In genomic region chr3:70951937-70952492, GRCh38 we compare ENCODE assay signal across 22 cellular contexts.
"Had no signal": no experiment of that assay in that cellular context is flagged by ENCODE, and none has a peak within 500 bp of the region (broad histone marks: within the 10 kb centered on the region; RNA-seq: fewer than 3 reads in every experiment).

No MANE protein-coding gene starts in this region.

- H3K9me3 ChIP-seq: lower lobe of right lung, right atrium auricular region, upper lobe of left lung had no signal

- H3K36me3 ChIP-seq: lower lobe of right lung, right atrium auricular region, upper lobe of left lung had no signal

- H3K27me3 Mint-ChIP-seq: activated CD4-positive, alpha-beta T cell treated with anti-CD3 and anti-CD28 coated beads, Interleukin-2, amount 10 ng/mL, durations not matched to agents 7 days and 5 days; brain; naive B cell; T-helper 17 cell had no signal

- H3K4me3 ChIP-seq: lower lobe of right lung, right atrium auricular region, upper lobe of left lung had no signal

- H3K36me3 Mint-ChIP-seq: brain had no signal

- ATAC-seq: activated naive CD8-positive, alpha-beta T cell treated with anti-CD3 and anti-CD28 coated beads, Interleukin-2, amount 50 U/mL, for 24 hours; left lobe of liver; lower lobe of right lung; T-helper 17 cell had no signal

- DNase-seq: activated CD4-positive, alpha-beta T cell treated with anti-CD3 and anti-CD28 coated beads, Interleukin-2, amount 10 ng/mL, durations not matched to agents 7 days and 5 days; activated effector memory CD4-positive, alpha-beta T cell treated with Interleukin-2 at 50 U/mL for 16 hours; activated naive CD4-positive, alpha-beta T cell treated with anti-CD3 and anti-CD28 coated beads, Interleukin-2, amount 10 ng/mL, durations not matched to agents 7 days and 5 days; activated naive CD8-positive, alpha-beta T cell treated with anti-CD3 and anti-CD28 coated beads, Interleukin-2, amount 50 U/mL, for 24 hours; activated T-cell treated with anti-CD3 and anti-CD28 coated beads, Interleukin-2, amount 50 U/mL, for 48 hours; dermis blood vessel endothelial cell; effector CD8-positive, alpha-beta T cell; foreskin melanocyte; lower lobe of right lung; mesendoderm; naive B cell; occipital lobe; posterior cingulate gyrus; stimulated activated CD4-positive, alpha-beta T cell treated with anti-CD3 and anti-CD28 coated beads, Interleukin-4, amount 100 ng/mL, for 24 hours; stimulated activated naive CD4-positive, alpha-beta T cell treated with Interleukin-2 at 50 U/mL for 16 hours; SW 1271; T-helper 17 cell; upper lobe of left lung had no signal

- H3K27ac ChIP-seq: lower lobe of right lung, right atrium auricular region, upper lobe of left lung had no signal

- H3K9me3 Mint-ChIP-seq: activated CD4-positive, alpha-beta T cell treated with anti-CD3 and anti-CD28 coated beads, Interleukin-2, amount 10 ng/mL, durations not matched to agents 7 days and 5 days; activated naive CD4-positive, alpha-beta T cell treated with anti-CD3 and anti-CD28 coated beads, Interleukin-2, amount 10 ng/mL, durations not matched to agents 7 days and 5 days; activated naive CD8-positive, alpha-beta T cell treated with anti-CD3 and anti-CD28 coated beads, Interleukin-2, amount 50 U/mL, for 24 hours; naive B cell; neural crest cell had no signal

- H3K4me1 Mint-ChIP-seq: activated CD4-positive, alpha-beta T cell treated with anti-CD3 and anti-CD28 coated beads, Interleukin-2, amount 10 ng/mL, durations not matched to agents 7 days and 5 days; activated naive CD4-positive, alpha-beta T cell treated with anti-CD3 and anti-CD28 coated beads, Interleukin-2, amount 10 ng/mL, durations not matched to agents 7 days and 5 days had no signal

- H3K4me3 Mint-ChIP-seq: activated CD4-positive, alpha-beta T cell treated with anti-CD3 and anti-CD28 coated beads, Interleukin-2, amount 10 ng/mL, durations not matched to agents 7 days and 5 days; activated naive CD4-positive, alpha-beta T cell treated with anti-CD3 and anti-CD28 coated beads, Interleukin-2, amount 10 ng/mL, durations not matched to agents 7 days and 5 days; activated naive CD8-positive, alpha-beta T cell treated with anti-CD3 and anti-CD28 coated beads, Interleukin-2, amount 50 U/mL, for 24 hours; naive B cell; neural crest cell; T-helper 17 cell had no signal

- H3K27ac Mint-ChIP-seq: activated CD4-positive, alpha-beta T cell treated with anti-CD3 and anti-CD28 coated beads, Interleukin-2, amount 10 ng/mL, durations not matched to agents 7 days and 5 days; activated naive CD4-positive, alpha-beta T cell treated with anti-CD3 and anti-CD28 coated beads, Interleukin-2, amount 10 ng/mL, durations not matched to agents 7 days and 5 days; activated naive CD8-positive, alpha-beta T cell treated with anti-CD3 and anti-CD28 coated beads, Interleukin-2, amount 50 U/mL, for 24 hours; T-helper 17 cell had no signal
